1 cellular context compared by ENCODE assay signal in the genomic region with DNA sequence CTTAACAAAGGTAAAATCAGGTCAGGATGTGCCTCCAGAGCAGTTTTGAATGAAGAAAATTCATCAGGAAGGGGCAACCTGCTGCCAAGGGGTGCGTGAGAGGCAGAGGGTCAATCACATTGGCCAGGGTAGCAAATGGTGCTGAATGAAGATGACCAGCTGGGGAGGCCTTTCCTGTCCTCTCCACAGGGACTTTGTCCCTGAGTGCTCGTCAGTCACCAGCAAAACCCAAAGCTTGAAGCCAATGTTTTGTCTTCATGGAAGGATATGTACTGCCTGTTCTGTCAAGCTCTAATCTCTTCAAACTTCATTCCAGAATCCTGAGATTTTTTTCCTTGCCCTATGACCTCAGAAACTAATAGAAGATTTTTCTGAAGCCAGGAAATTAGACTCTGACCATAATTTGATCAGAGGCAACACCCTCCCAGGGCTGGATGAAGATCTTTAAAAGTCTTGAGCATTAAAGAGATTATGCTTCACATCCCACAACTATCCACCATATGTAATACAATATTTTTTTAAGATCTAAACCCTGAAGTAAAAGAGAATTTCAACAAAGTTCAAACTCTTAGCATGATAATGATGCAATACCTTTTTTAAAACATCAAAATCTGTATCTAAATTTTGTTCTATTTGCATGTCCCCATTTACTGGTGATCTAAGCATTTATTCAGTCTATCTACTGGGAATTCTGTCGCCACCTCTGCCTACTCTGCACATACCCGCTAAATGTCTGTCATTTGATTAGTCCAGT.
TF ChIP-seq lines count a peak whose summit lies in the region.

No MANE protein-coding gene starts in this region.

TF ChIP-seq in A549, 52 proteins besides CTCF, POLR2A, EP300 and RAD21 (continued from another document):
- TF ChIP-seq, protein P1, sequence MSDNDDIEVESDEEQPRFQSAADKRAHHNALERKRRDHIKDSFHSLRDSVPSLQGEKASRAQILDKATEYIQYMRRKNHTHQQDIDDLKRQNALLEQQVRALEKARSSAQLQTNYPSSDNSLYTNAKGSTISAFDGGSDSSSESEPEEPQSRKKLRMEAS (IDR thresholded peaks at IDR 0.05), result no peak
- TF ChIP-seq HDAC2 (IDR thresholded peaks at IDR 0.05) (no peak), RARB (CRISPR knock-in tag; IDR thresholded peaks at IDR 0.05) (no peak), JUN (IDR thresholded peaks at IDR 0.05) (no peak), PHF8 (IDR thresholded peaks at IDR 0.05; ENCODE audit: borderline replicate concordance, low read depth) (no peak)
